In genomic region chr3:104291878-104292277, GRCh38 we compare ENCODE assay signal across 8 cellular contexts.
DNase-seq lines count a peak whose midpoint lies in the region; ATAC-seq and TF ChIP-seq lines count a peak whose summit lies in the region.

No MANE protein-coding gene starts in this region.

- no peaks in the 10 kb centered on the region for H3K9me3 ChIP-seq in cardiac muscle cell (ENCODE audit: low read depth)
- peaks cover 0 to 6% (median 0%) of the 10 kb centered on the region in 5 donors for H3K9me3 ChIP-seq in subcutaneous abdominal adipose tissue (ENCODE audit: control insufficient read depth in 5 of 5, low read length in 5 of 5)

- peak in 1 of 2 donors; percentile 41 for DNase-seq in cardiac muscle cell (ENCODE audit: low read depth in 1 of 2, low spot score in 1 of 2)
- no peak for DNase-seq in Right ventricle myocardium superior
- no peak for DNase-seq in central memory CD8-positive, alpha-beta T cell (ENCODE audit: low spot score in 2 of 2)
- DNase-seq in SIG-M5 treated with dmso at 0.1 percent for 504 hours (lab: John Stamatoyannopoulos, UW; ENCODE audit: unreplicated experiment), result no peak
- DNase-seq in cerebellar nuclear complex (lab: John Stamatoyannopoulos, UW), result no peak
- DNase-seq in glomerular visceral epithelial cell (ENCODE audit: extremely low spot score), result no peak

- no peaks in the 10 kb centered on the region for H3K9me3 Mint-ChIP-seq in central memory CD8-positive, alpha-beta T cell

- peak overlapping the region; percentile 82 for H3K27ac Mint-ChIP-seq in central memory CD8-positive, alpha-beta T cell (ENCODE audit: low read depth)

- peaks cover 22% of the 10 kb centered on the region for H3K4me1 ChIP-seq in cardiac muscle cell (ENCODE audit: low read depth)
- peaks cover 0 to 8% (median 4%) of the 10 kb centered on the region in 5 donors for H3K4me1 ChIP-seq in subcutaneous abdominal adipose tissue (ENCODE audit: control insufficient read depth in 5 of 5, insufficient read depth in 5 of 5, low read length in 5 of 5)

- peak overlapping the region in 1 of 5 donors; percentile 28 for H3K9ac ChIP-seq in subcutaneous abdominal adipose tissue (ENCODE audit: low read length in 5 of 5)

- no peaks in the 10 kb centered on the region for H3K27me3 ChIP-seq in cardiac muscle cell
- H3K27me3 ChIP-seq in subcutaneous abdominal adipose tissue (ENCODE audit: control insufficient read depth in 5 of 5, insufficient read depth in 4 of 5, low read length in 5 of 5), result no peaks in the 10 kb centered on the region

- H3K4me3 Mint-ChIP-seq in central memory CD8-positive, alpha-beta T cell, result peak overlapping the region; percentile 55

- H3K27me3 Mint-ChIP-seq in central memory CD8-positive, alpha-beta T cell, result no peaks in the 10 kb centered on the region

- H3K27ac ChIP-seq in cardiac muscle cell, result peak overlapping the region; percentile 42
- peak overlapping the region; percentile 19 for H3K27ac ChIP-seq in subcutaneous abdominal adipose tissue (ENCODE audit: low read depth, low read length)

- peaks cover 2% of the 10 kb centered on the region for H3K36me3 Mint-ChIP-seq in central memory CD8-positive, alpha-beta T cell (ENCODE audit: insufficient read depth)

- peaks cover 15% of the 10 kb centered on the region for H3K4me1 Mint-ChIP-seq in central memory CD8-positive, alpha-beta T cell

- no peaks in the 10 kb centered on the region for H3K36me3 ChIP-seq in cardiac muscle cell
- no peaks in the 10 kb centered on the region for H3K36me3 ChIP-seq in subcutaneous abdominal adipose tissue (ENCODE audit: control insufficient read depth in 5 of 5, insufficient read depth in 5 of 5, low read length in 5 of 5)

- no peak for TF ChIP-seq CTCF in cardiac muscle cell (IDR thresholded peaks at IDR 0.05; ENCODE audit: low read depth, low read length)

- H3K4me3 ChIP-seq in cardiac muscle cell, result no peak overlapping the region
- H3K4me3 ChIP-seq in subcutaneous abdominal adipose tissue (ENCODE audit: low read depth in 1 of 5, low read length in 5 of 5), result peak overlapping the region in 4 of 5 donors; percentile 33 to 50 (median 42)

- no peak for ATAC-seq in Right ventricle myocardium superior (ENCODE audit: poor library complexity)
- ATAC-seq in HG03442 (IDR thresholded peaks at IDR 0.05; ENCODE audit: unreplicated experiment), result peak; percentile 19
- no peak for ATAC-seq in central memory CD8-positive, alpha-beta T cell (replicated peaks; ENCODE audit: extremely low read depth, poor library complexity, severe bottlenecking)

- intact Hi-C loops in Right ventricle myocardium superior (cut with DNase I), result no loop called here
